13 cellular contexts compared by ENCODE assay signal in genomic region chr4:102693266-102693850, GRCh38.
DNase-seq lines count a peak whose midpoint lies in the region; ATAC-seq and TF ChIP-seq lines count a peak whose summit lies in the region.
"Had no signal": no experiment of that assay in that cellular context is flagged by ENCODE, and none has a peak within 500 bp of the region (broad histone marks: within the 10 kb centered on the region; RNA-seq: fewer than 3 reads in every experiment).

No MANE protein-coding gene starts in this region.

- TF ChIP-seq CTCF in left ventricle myocardium inferior (IDR thresholded peaks at IDR 0.05; ENCODE audit: borderline replicate concordance): no peak
- no peak for TF ChIP-seq CTCF in VCaP (conservative IDR thresholded peaks at IDR 0.05)
- TF ChIP-seq CTCF in left lung (IDR thresholded peaks at IDR 0.05): no peak
- no peak for TF ChIP-seq CTCF in upper lobe of left lung (IDR thresholded peaks at IDR 0.05)
- no peak for TF ChIP-seq CTCF in BE2C (IDR thresholded peaks at IDR 0.05; ENCODE audit: low read depth, low read length)

- WGBS in upper lobe of left lung, 2 donors: 41 to 63% methylated on average over 4 of the region's 4 CpGs

- no peak overlapping the region for H3K4me3 ChIP-seq in left ventricle myocardium inferior
- H3K4me3 ChIP-seq in left lung: no peak overlapping the region
- H3K4me3 ChIP-seq in upper lobe of left lung: no peak overlapping the region
- no peak overlapping the region for H3K4me3 ChIP-seq in BE2C (ENCODE audit: low read depth, low read length)
- H3K4me3 ChIP-seq: BLaER1 treated with 17β-estradiol and CSF1 and Interleukin-3, amounts not matched to agents 10 nM and 100 nM had no signal

- intact Hi-C loops in Right ventricle myocardium superior (cut with DNase I): no loop called here
- intact Hi-C loops in left ventricle myocardium inferior (cut with micrococcal nuclease): no loop called here
- intact Hi-C loops in left lung (cut with DNase I): no loop called here

- peak; percentile 43 for ATAC-seq in Right ventricle myocardium superior (ENCODE audit: poor library complexity)
- peak; percentile 55 for ATAC-seq in left lung
- ATAC-seq in upper lobe of left lung (ENCODE audit: low FRiP score in 2 of 2): peak in 1 of 2 donors; percentile 69

- TF ChIP-seq POLR2A in upper lobe of left lung (IDR thresholded peaks at IDR 0.05): no peak

- TF ChIP-seq EP300 in upper lobe of left lung (IDR thresholded peaks at IDR 0.05): no peak

- H3K36me3 ChIP-seq in left ventricle myocardium inferior (peaks cover 25% of the 10 kb centered on the region), left lung (peaks cover 0 to 24% of the 10 kb centered on the region in 2 donors), upper lobe of left lung (peaks cover 0 to 18% (median 0%) of the 10 kb centered on the region in 4 donors), BE2C (no peaks in the 10 kb centered on the region)

- DNase-seq in Right ventricle myocardium superior (no peak), left ventricle myocardium inferior (no peak), left lung (no peak), upper lobe of left lung (no peak), BE2C (no peak), D341Med (ENCODE audit: low spot score) (no peak)
- no peak for DNase-seq in stimulated activated CD4-positive, alpha-beta T cell treated with anti-CD3 and anti-CD28 coated beads, Interleukin-15, amount 100 ng/mL, for 24 hours
- DNase-seq: 8988T, NCI-H146, NCI-H2081 treated with DMSO at 0.1 percent for 48 hours, NCI-H524 had no signal

- H3K4me1 ChIP-seq in left ventricle myocardium inferior (no peaks in the 10 kb centered on the region), left lung (peaks cover 0 to 26% of the 10 kb centered on the region in 2 donors), upper lobe of left lung (peaks cover 0 to 16% (median 4%) of the 10 kb centered on the region in 4 donors), BE2C (no peaks in the 10 kb centered on the region)

- no peaks in the 10 kb centered on the region for H3K27me3 ChIP-seq in left ventricle myocardium inferior (ENCODE audit: low read depth)
- H3K27me3 ChIP-seq in left lung: no peaks in the 10 kb centered on the region
- H3K27me3 ChIP-seq in upper lobe of left lung: no peaks in the 10 kb centered on the region
- H3K27me3 ChIP-seq in BE2C: no peaks in the 10 kb centered on the region
- H3K27me3 ChIP-seq: BLaER1 treated with 17β-estradiol and CSF1 and Interleukin-3, amounts not matched to agents 10 nM and 100 nM had no signal

- H3K9me3 ChIP-seq in left ventricle myocardium inferior (replicated peaks): no peaks in the 10 kb centered on the region
- H3K9me3 ChIP-seq in left lung: no peaks in the 10 kb centered on the region
- no peaks in the 10 kb centered on the region for H3K9me3 ChIP-seq in upper lobe of left lung
- no peaks in the 10 kb centered on the region for H3K9me3 ChIP-seq in BE2C
- H3K9me3 ChIP-seq: BLaER1 treated with 17β-estradiol and CSF1 and Interleukin-3, amounts not matched to agents 10 nM and 100 nM had no signal

- no peak overlapping the region for H3K27ac ChIP-seq in left ventricle myocardium inferior (replicated peaks)
- H3K27ac ChIP-seq in VCaP: peak overlapping the region; percentile 42; the same call in 1 of the 2 replicates
- H3K27ac ChIP-seq in left lung: peak overlapping the region in 1 of 2 donors; percentile 57
- peak overlapping the region in 3 of 4 donors; percentile 27 to 65 (median 50) for H3K27ac ChIP-seq in upper lobe of left lung
